In genomic region chr12:39616251-39616650, GRCh38 we compare ENCODE assay signal across 20 cellular contexts. TPM values are rescaled to one million over a fixed set of nuclear protein-coding genes. Genes with fewer than 3 reads are reported as not detected.
DNase-seq lines count a peak whose midpoint lies in the region; ATAC-seq and TF ChIP-seq lines count a peak whose summit lies in the region.
"Had no signal": no experiment of that assay in that cellular context is flagged by ENCODE, and none has a peak within 500 bp of the region (broad histone marks: within the 10 kb centered on the region; RNA-seq: fewer than 3 reads in every experiment).

No MANE protein-coding gene starts in this region.

- DNase-seq in T-helper 1 cell, result no peak
- DNase-seq in CD4-positive, alpha-beta T cell, result no peak
- no peak for DNase-seq in T-cell
- DNase-seq in RKO (ENCODE audit: low spot score), result no peak
- DNase-seq in ecto neural progenitor cell (ENCODE audit: low spot score), result no peak
- DNase-seq: amniotic stem cell, DND-41, esophagus squamous epithelium, hippocampal formation, NCI-H1092, NCI-H345, T-helper 9 cell had no signal

- peak overlapping the region; percentile 17 for H3K4me3 ChIP-seq in mononuclear cell (ENCODE audit: low read length)
- H3K4me3 ChIP-seq: coronary artery had no signal

- no peaks in the 10 kb centered on the region for H3K27me3 Mint-ChIP-seq in T-helper 1 cell treated with Interleukin-12 subunit alpha and Interleukin-12 subunit beta and Interleukin-4 antibody, amounts not matched to agents 30 μg/mL and 1 μg/mL, for 36 hours (ENCODE audit: low read depth)
- no peaks in the 10 kb centered on the region for H3K27me3 Mint-ChIP-seq in CD4-positive, alpha-beta T cell
- no peaks in the 10 kb centered on the region for H3K27me3 Mint-ChIP-seq in T-cell

- POLR2A ChIA-PET in CD4-positive, alpha-beta T cell (lab: Charles Lee), result no interaction called here
- POLR2A ChIA-PET in T-cell (lab: Charles Lee), result no interaction called here

- H3K27ac Mint-ChIP-seq in T-helper 1 cell treated with Interleukin-12 subunit alpha and Interleukin-12 subunit beta and Interleukin-4 antibody, amounts not matched to agents 30 μg/mL and 1 μg/mL, for 36 hours, result peak overlapping the region; percentile 8
- peak overlapping the region; percentile 7 for H3K27ac Mint-ChIP-seq in CD4-positive, alpha-beta T cell
- H3K27ac Mint-ChIP-seq in T-cell, result peak overlapping the region; percentile 77 to 82

- no peak for ATAC-seq in CD4-positive, alpha-beta T cell (ENCODE audit: poor library complexity)
- ATAC-seq in T-cell (replicated peaks in 1 of 4) (no peak), GM21528 (IDR thresholded peaks at IDR 0.05; ENCODE audit: low FRiP score, unreplicated experiment) (no peak)
- ATAC-seq: HepG2, left lobe of liver, Panc1 had no signal

- peaks cover 44% of the 10 kb centered on the region for H3K36me3 Mint-ChIP-seq in T-helper 1 cell treated with Interleukin-12 subunit alpha and Interleukin-12 subunit beta and Interleukin-4 antibody, amounts not matched to agents 30 μg/mL and 1 μg/mL, for 36 hours (ENCODE audit: low read depth)
- H3K36me3 Mint-ChIP-seq in CD4-positive, alpha-beta T cell (ENCODE audit: low read depth), result peaks cover 14% of the 10 kb centered on the region
- peaks cover 21% of the 10 kb centered on the region for H3K36me3 Mint-ChIP-seq in T-cell

- no peaks in the 10 kb centered on the region for H3K9me3 Mint-ChIP-seq in T-helper 1 cell treated with Interleukin-12 subunit alpha and Interleukin-12 subunit beta and Interleukin-4 antibody, amounts not matched to agents 30 μg/mL and 1 μg/mL, for 36 hours
- no peaks in the 10 kb centered on the region for H3K9me3 Mint-ChIP-seq in CD4-positive, alpha-beta T cell
- no peaks in the 10 kb centered on the region for H3K9me3 Mint-ChIP-seq in T-cell

- H3K4me3 Mint-ChIP-seq in T-helper 1 cell treated with Interleukin-12 subunit alpha and Interleukin-12 subunit beta and Interleukin-4 antibody, amounts not matched to agents 30 μg/mL and 1 μg/mL, for 36 hours, result peak overlapping the region; percentile 86
- peak overlapping the region; percentile 79 for H3K4me3 Mint-ChIP-seq in CD4-positive, alpha-beta T cell
- H3K4me3 Mint-ChIP-seq in T-cell, result peak overlapping the region in 2 of 3 donors; percentile 77 to 80

- peaks cover 30% of the 10 kb centered on the region for H3K4me1 Mint-ChIP-seq in T-helper 1 cell treated with Interleukin-12 subunit alpha and Interleukin-12 subunit beta and Interleukin-4 antibody, amounts not matched to agents 30 μg/mL and 1 μg/mL, for 36 hours (ENCODE audit: low read depth)
- peaks cover 48% of the 10 kb centered on the region for H3K4me1 Mint-ChIP-seq in CD4-positive, alpha-beta T cell (ENCODE audit: low read depth)
- peaks cover 37 to 48% (median 44%) of the 10 kb centered on the region in 3 donors for H3K4me1 Mint-ChIP-seq in T-cell

- no peaks in the 10 kb centered on the region for H3K9me3 ChIP-seq in CD4-positive, alpha-beta T cell (ENCODE audit: control insufficient read depth, low read length)
- no peaks in the 10 kb centered on the region for H3K9me3 ChIP-seq in mononuclear cell (ENCODE audit: low read depth, low read length)
- H3K9me3 ChIP-seq: esophagus squamous epithelium had no signal

- CTCF ChIA-PET in CD4-positive, alpha-beta T cell (lab: Charles Lee), result interaction anchor here (0.7 to 0.9 kb wide), 3 partner anchors 15 to 23 kb away, joined by 3 to 4 read pairs (median 3); no protein-coding TSS in a partner anchor
- CTCF ChIA-PET in T-cell (lab: Charles Lee), result interaction anchor here (1.0 to 1.1 kb wide), 2 partner anchors 11 to 16 kb away, joined by 3 read pairs; no protein-coding TSS in a partner anchor

- peaks cover 22% of the 10 kb centered on the region for H3K4me1 ChIP-seq in mononuclear cell (ENCODE audit: insufficient read depth, low read length)

- H3K27me3 ChIP-seq in CD4-positive, alpha-beta T cell (ENCODE audit: control insufficient read depth, insufficient read depth, low read length), result no peaks in the 10 kb centered on the region
- H3K27me3 ChIP-seq in mononuclear cell (ENCODE audit: insufficient read depth, low read length), result no peaks in the 10 kb centered on the region
- H3K27me3 ChIP-seq: esophagus squamous epithelium had no signal

- no peak for TF ChIP-seq CTCF in CD4-positive, alpha-beta T cell (IDR thresholded peaks at IDR 0.05)

- intact Hi-C loops in CD4-positive, alpha-beta T cell (cut with DNase I, micrococcal nuclease), result loop anchor here (10.0 kb wide), 2 partner anchors 171 to 489 kb away; partner anchors contain the start of genes KIF21A (in 1 of the 2) and SLC2A13 (in 1 of the 2)

- H3K27ac ChIP-seq in CD4-positive, alpha-beta T cell (ENCODE audit: low read depth, low read length), result no peak overlapping the region
- H3K27ac ChIP-seq: coronary artery, esophagus squamous epithelium had no signal

RNA-seq across cellular contexts. Expression of gene ABCD2, which starts 3.4 kb away (rescaled TPM):
- total RNA-seq in CD4-positive, alpha-beta T cell, result 1 to 10 TPM; 1.6 to 2.2 TPM
- total RNA-seq in T-cell (10 to 100 TPM; 10.9 to 16.8 (median 14.7) TPM), mononuclear cell (4.8 TPM)
- total RNA-seq: A673, HepG2 had no signal

Comparison
In these comparisons a context has a peak if more than half of its experiments do, and no peak if none do; other contexts are left out.
1. H3K27ac Mint-ChIP-seq: peak in every context shown above with its lines; median percentile 80 in T-cell; 8 in T-helper 1 cell treated with Interleukin-12 subunit alpha and Interleukin-12 subunit beta and Interleukin-4 antibody, amounts not matched to agents 30 μg/mL and 1 μg/mL, for 36 hours; 7 in CD4-positive, alpha-beta T cell.